15 cellular contexts compared by ENCODE assay signal in the genomic region with DNA sequence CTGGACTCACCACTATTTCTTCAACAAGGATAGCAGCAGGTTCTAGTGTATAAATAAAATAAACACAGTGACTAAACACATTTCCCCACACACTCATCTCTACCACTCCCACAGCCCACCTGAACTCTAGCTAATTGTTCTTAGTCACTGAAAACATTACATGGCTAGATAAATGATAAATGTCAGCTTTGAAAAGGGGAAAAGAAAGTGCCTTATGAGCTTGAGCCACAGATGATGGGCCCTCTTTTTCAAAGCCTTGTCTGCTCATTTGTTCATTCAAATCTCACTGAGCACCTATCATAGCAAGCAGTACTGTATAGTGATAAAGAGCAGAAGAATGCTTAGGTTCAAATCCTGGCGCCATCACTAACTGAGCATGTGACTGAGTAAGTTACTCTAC. TPM values are rescaled to one million over a fixed set of nuclear protein-coding genes. Genes with fewer than 3 reads are reported as not detected.
DNase-seq lines count a peak whose midpoint lies in the region; ATAC-seq and TF ChIP-seq lines count a peak whose summit lies in the region.
"Had no signal": no experiment of that assay in that cellular context is flagged by ENCODE, and none has a peak within 500 bp of the region (broad histone marks: within the 10 kb centered on the region; RNA-seq: fewer than 3 reads in every experiment).

No MANE protein-coding gene starts in this region.

- peak; percentile 40 for DNase-seq in activated naive CD4-positive, alpha-beta T cell treated with anti-CD3 and anti-CD28 coated beads for 36 hours
- DNase-seq in activated naive CD4-positive, alpha-beta T cell (lab: John Stamatoyannopoulos, UW), result no peak
- DNase-seq in NCI-H226, result peak; percentile 19
- peak; percentile 83 for DNase-seq in mammary epithelial cell
- DNase-seq in stimulated activated naive B cell treated with anti-CD40 and anti-IgM and Interleukin-4, amounts not matched to agents 10 μg/mL and 1 μg/mL and 100 μg/mL, for 72 hours, result no peak
- DNase-seq in cerebellar cortex (ENCODE audit: low spot score), result no peak
- DNase-seq: activated CD4-positive, CD25-positive, alpha-beta regulatory T cell treated with anti-CD3 and anti-CD28 coated beads, Interleukin-2, amount 50 U/mL, for 72 hours; GDM1; left ventricle myocardium inferior; NCI-H1436 treated with DMSO at 0.1 percent for 48 hours; NCI-H82 had no signal

- H3K27me3 Mint-ChIP-seq in activated naive CD4-positive, alpha-beta T cell treated with anti-CD3 and anti-CD28 coated beads for 36 hours (ENCODE audit: low read depth), result no peaks in the 10 kb centered on the region
- H3K27me3 Mint-ChIP-seq in stimulated activated naive B cell treated with anti-CD40 and anti-IgM and Interleukin-4, amounts not matched to agents 10 μg/mL and 1 μg/mL and 100 μg/mL, for 72 hours, result no peaks in the 10 kb centered on the region

- CTCF ChIA-PET in activated naive CD4-positive, alpha-beta T cell treated with anti-CD3 and anti-CD28 coated beads for 36 hours (lab: Charles Lee), result interaction anchor here (0.7 to 1.2 kb wide), 2 partner anchors 13 to 107 kb away, joined by 3 read pairs; no protein-coding TSS in a partner anchor
- CTCF ChIA-PET in mammary epithelial cell (lab: Charles Lee; ENCODE audit: low non-redundant PET), result no interaction called here

- no peak overlapping the region for H3K4me2 ChIP-seq in mammary epithelial cell (ENCODE audit: insufficient read depth, low read depth, low read length)
- H3K4me2 ChIP-seq: smooth muscle cell had no signal

- no peak overlapping the region for H3K4me3 ChIP-seq in mammary epithelial cell (replicated peaks in 1 of 3; ENCODE audit: insufficient read depth in 1 of 3, low read depth in 2 of 3, low read length in 3 of 3)
- H3K4me3 ChIP-seq: left ventricle myocardium inferior, smooth muscle cell had no signal

- H3K4me1 Mint-ChIP-seq in activated naive CD4-positive, alpha-beta T cell treated with anti-CD3 and anti-CD28 coated beads for 36 hours (ENCODE audit: low read depth), result peaks cover 68% of the 10 kb centered on the region
- peaks cover 39 to 71% of the 10 kb centered on the region in 2 donors for H3K4me1 Mint-ChIP-seq in stimulated activated naive B cell treated with anti-CD40 and anti-IgM and Interleukin-4, amounts not matched to agents 10 μg/mL and 1 μg/mL and 100 μg/mL, for 72 hours

- peaks cover 3% of the 10 kb centered on the region for H3K36me3 Mint-ChIP-seq in activated naive CD4-positive, alpha-beta T cell treated with anti-CD3 and anti-CD28 coated beads for 36 hours (ENCODE audit: low read depth)
- H3K36me3 Mint-ChIP-seq in stimulated activated naive B cell treated with anti-CD40 and anti-IgM and Interleukin-4, amounts not matched to agents 10 μg/mL and 1 μg/mL and 100 μg/mL, for 72 hours, result peaks cover 2 to 9% of the 10 kb centered on the region in 2 donors

- H3K9ac ChIP-seq in mammary epithelial cell (ENCODE audit: insufficient read depth, low read length), result no peak overlapping the region

- ATAC-seq in stimulated activated naive B cell treated with anti-CD40 and anti-IgM and Interleukin-4, amounts not matched to agents 10 μg/mL and 1 μg/mL and 100 μg/mL, for 72 hours (replicated peaks), result peak; percentile 97 to 99
- ATAC-seq in HG02798 (IDR thresholded peaks at IDR 0.05; ENCODE audit: poor library complexity, unreplicated experiment) (no peak), GM19351 (IDR thresholded peaks at IDR 0.05; ENCODE audit: unreplicated experiment) (no peak)

- in situ Hi-C loops in mammary epithelial cell (cut with MboI; ENCODE audit: low sequenced_read_pairs in 2 of 2), result no loop called here

- H3K79me2 ChIP-seq in mammary epithelial cell (ENCODE audit: insufficient read depth, low read length), result peaks cover 81% of the 10 kb centered on the region

- peak overlapping the region; percentile 42 for H3K27ac ChIP-seq in mammary epithelial cell (ENCODE audit: insufficient read depth, low read depth, low read length)
- H3K27ac ChIP-seq: left ventricle myocardium inferior had no signal

- H3K36me3 ChIP-seq in mammary epithelial cell (ENCODE audit: insufficient read depth, low read length), result no peaks in the 10 kb centered on the region
- H3K36me3 ChIP-seq: left ventricle myocardium inferior had no signal

- TF ChIP-seq CTCF in mammary epithelial cell (conservative IDR thresholded peaks at IDR 0.05 in 1 of 2, IDR thresholded peaks at IDR 0.05 in 1 of 2; ENCODE audit: extremely low read depth in 1 of 2, insufficient read depth in 1 of 2, low read depth in 1 of 2, low read length in 2 of 2), result no peak

- 100% methylated on average over 1 of the region's 1 CpG for WGBS in mammary epithelial cell (ENCODE audit: low coverage, missing lambda C conversion rate)

- intact Hi-C loops in activated naive CD4-positive, alpha-beta T cell treated with anti-CD3 and anti-CD28 coated beads for 36 hours (cut with micrococcal nuclease), result loop anchor here (1.0 to 2.0 kb wide), 3 partner anchors 13 to 38 kb away; no protein-coding TSS in a partner anchor
- intact Hi-C loops in mammary epithelial cell (cut with micrococcal nuclease), result no loop called here

- H4K20me1 ChIP-seq in mammary epithelial cell (ENCODE audit: insufficient read depth, low read length), result no peaks in the 10 kb centered on the region

- H3K4me3 Mint-ChIP-seq in activated naive CD4-positive, alpha-beta T cell treated with anti-CD3 and anti-CD28 coated beads for 36 hours, result no peak overlapping the region
- no peak overlapping the region for H3K4me3 Mint-ChIP-seq in stimulated activated naive B cell treated with anti-CD40 and anti-IgM and Interleukin-4, amounts not matched to agents 10 μg/mL and 1 μg/mL and 100 μg/mL, for 72 hours
- H3K4me3 Mint-ChIP-seq: neural crest cell had no signal

- H2AFZ ChIP-seq in mammary epithelial cell (ENCODE audit: low read depth, low read length), result no peak overlapping the region

- no peaks in the 10 kb centered on the region for H3K9me3 ChIP-seq in mammary epithelial cell (replicated peaks; ENCODE audit: insufficient read depth, low read length)
- H3K9me3 ChIP-seq: left ventricle myocardium inferior had no signal

- H3K9me3 Mint-ChIP-seq in activated naive CD4-positive, alpha-beta T cell treated with anti-CD3 and anti-CD28 coated beads for 36 hours, result no peaks in the 10 kb centered on the region
- H3K9me3 Mint-ChIP-seq in stimulated activated naive B cell treated with anti-CD40 and anti-IgM and Interleukin-4, amounts not matched to agents 10 μg/mL and 1 μg/mL and 100 μg/mL, for 72 hours, result no peaks in the 10 kb centered on the region
- H3K9me3 Mint-ChIP-seq: neural crest cell had no signal

- no peaks in the 10 kb centered on the region for H3K27me3 ChIP-seq in mammary epithelial cell (ENCODE audit: insufficient read depth, low read length)

- dilution Hi-C loops in mammary epithelial cell (cut with HindIII; ENCODE audit: low sequenced_read_pairs), result loop anchor here (5.0 kb wide), 2 partner anchors 38 to 57 kb away; a partner anchor contains a TSS

- H3K4me1 ChIP-seq in mammary epithelial cell (ENCODE audit: insufficient read depth, low read length), result peaks cover 31% of the 10 kb centered on the region

- H3K27ac Mint-ChIP-seq in activated naive CD4-positive, alpha-beta T cell treated with anti-CD3 and anti-CD28 coated beads for 36 hours, result no peak overlapping the region
- H3K27ac Mint-ChIP-seq in stimulated activated naive B cell treated with anti-CD40 and anti-IgM and Interleukin-4, amounts not matched to agents 10 μg/mL and 1 μg/mL and 100 μg/mL, for 72 hours, result no peak overlapping the region

- no TSS peak for BruUV-seq in mammary epithelial cell (replicated peaks; lab: Mats Ljungman, UMichigan)

RNA-seq across cellular contexts. Expression of a gene that starts 58.3 kb away (rescaled TPM):
- 10 to 100 TPM; 13.8 to 15.7 TPM for total RNA-seq in activated naive CD4-positive, alpha-beta T cell treated with anti-CD3 and anti-CD28 coated beads for 36 hours
- total RNA-seq in mammary epithelial cell, result 10 to 100 TPM; 22.8 to 36.5 TPM
- polyA plus RNA-seq in mammary epithelial cell, result 6.1 TPM
- polyA minus RNA-seq in mammary epithelial cell, result 49.1 TPM

Comparison
In these comparisons a context has a peak if more than half of its experiments do, and no peak if none do; other contexts are left out.
1. DNase-seq: peak in activated naive CD4-positive, alpha-beta T cell treated with anti-CD3 and anti-CD28 coated beads for 36 hours (single experiment), NCI-H226 (single experiment) and mammary epithelial cell (single experiment); none in activated naive CD4-positive, alpha-beta T cell (0 of 4), stimulated activated naive B cell treated with anti-CD40 and anti-IgM and Interleukin-4, amounts not matched to agents 10 μg/mL and 1 μg/mL and 100 μg/mL, for 72 hours (single experiment) and cerebellar cortex (single experiment).
2. ATAC-seq: peak in stimulated activated naive B cell treated with anti-CD40 and anti-IgM and Interleukin-4, amounts not matched to agents 10 μg/mL and 1 μg/mL and 100 μg/mL, for 72 hours (2 of 2); none in HG02798 (single experiment) and GM19351 (single experiment).